1 cellular context compared by ENCODE assay signal in the genomic region with DNA sequence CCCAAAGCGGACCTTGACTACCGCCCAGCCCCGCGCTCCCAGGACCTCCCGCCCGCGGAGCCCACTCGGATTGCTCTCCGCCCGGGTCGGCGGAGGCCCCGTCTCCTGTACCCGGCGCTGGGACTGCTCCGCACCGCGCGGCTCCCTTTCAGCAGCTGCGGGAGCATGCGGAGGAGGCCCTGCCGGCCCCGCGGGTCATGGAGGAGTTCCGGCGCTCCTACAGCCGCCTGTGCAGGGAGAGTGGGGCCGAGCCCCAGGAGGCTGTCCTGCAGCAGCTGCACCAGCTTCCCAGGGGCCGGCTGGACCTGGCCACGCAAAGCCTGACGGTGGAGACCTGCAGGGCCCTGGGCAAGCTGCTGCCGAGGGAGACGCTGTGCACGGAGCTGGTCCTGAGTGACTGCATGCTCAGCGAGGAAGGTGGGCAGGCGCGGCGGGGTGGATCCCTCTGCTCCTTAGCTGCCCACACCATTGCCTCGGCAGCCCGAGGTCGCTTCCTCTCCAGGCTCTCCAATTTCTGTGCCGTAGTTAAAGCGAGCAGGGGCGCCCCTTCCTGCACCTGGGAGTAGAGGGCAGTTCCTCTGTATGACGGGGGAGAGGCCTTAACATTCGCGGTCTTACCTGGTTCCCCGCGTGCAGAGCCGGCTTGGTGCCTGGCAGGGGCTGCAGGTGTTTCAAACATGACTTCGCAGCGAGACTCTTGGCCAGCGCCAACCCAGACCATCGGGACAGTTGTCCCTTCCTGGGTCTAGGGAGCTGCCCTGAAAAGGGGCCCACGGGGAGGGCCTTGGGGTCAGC.
TF ChIP-seq lines count a peak whose summit lies in the region.

No MANE protein-coding gene starts in this region.

TF ChIP-seq in HepG2, 621 proteins besides CTCF, POLR2A, EP300 and RAD21 (continued from another document and continues in another):
- TF ChIP-seq, protein P1, sequence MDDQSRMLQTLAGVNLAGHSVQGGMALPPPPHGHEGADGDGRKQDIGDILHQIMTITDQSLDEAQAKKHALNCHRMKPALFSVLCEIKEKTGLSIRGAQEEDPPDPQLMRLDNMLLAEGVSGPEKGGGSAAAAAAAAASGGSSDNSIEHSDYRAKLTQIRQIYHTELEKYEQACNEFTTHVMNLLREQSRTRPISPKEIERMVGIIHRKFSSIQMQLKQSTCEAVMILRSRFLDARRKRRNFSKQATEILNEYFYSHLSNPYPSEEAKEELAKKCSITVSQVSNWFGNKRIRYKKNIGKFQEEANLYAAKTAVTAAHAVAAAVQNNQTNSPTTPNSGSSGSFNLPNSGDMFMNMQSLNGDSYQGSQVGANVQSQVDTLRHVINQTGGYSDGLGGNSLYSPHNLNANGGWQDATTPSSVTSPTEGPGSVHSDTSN (CRISPR knock-in tag; IDR thresholded peaks at IDR 0.05; ENCODE audit: borderline replicate concordance): no peak
- TF ChIP-seq, protein P2, sequence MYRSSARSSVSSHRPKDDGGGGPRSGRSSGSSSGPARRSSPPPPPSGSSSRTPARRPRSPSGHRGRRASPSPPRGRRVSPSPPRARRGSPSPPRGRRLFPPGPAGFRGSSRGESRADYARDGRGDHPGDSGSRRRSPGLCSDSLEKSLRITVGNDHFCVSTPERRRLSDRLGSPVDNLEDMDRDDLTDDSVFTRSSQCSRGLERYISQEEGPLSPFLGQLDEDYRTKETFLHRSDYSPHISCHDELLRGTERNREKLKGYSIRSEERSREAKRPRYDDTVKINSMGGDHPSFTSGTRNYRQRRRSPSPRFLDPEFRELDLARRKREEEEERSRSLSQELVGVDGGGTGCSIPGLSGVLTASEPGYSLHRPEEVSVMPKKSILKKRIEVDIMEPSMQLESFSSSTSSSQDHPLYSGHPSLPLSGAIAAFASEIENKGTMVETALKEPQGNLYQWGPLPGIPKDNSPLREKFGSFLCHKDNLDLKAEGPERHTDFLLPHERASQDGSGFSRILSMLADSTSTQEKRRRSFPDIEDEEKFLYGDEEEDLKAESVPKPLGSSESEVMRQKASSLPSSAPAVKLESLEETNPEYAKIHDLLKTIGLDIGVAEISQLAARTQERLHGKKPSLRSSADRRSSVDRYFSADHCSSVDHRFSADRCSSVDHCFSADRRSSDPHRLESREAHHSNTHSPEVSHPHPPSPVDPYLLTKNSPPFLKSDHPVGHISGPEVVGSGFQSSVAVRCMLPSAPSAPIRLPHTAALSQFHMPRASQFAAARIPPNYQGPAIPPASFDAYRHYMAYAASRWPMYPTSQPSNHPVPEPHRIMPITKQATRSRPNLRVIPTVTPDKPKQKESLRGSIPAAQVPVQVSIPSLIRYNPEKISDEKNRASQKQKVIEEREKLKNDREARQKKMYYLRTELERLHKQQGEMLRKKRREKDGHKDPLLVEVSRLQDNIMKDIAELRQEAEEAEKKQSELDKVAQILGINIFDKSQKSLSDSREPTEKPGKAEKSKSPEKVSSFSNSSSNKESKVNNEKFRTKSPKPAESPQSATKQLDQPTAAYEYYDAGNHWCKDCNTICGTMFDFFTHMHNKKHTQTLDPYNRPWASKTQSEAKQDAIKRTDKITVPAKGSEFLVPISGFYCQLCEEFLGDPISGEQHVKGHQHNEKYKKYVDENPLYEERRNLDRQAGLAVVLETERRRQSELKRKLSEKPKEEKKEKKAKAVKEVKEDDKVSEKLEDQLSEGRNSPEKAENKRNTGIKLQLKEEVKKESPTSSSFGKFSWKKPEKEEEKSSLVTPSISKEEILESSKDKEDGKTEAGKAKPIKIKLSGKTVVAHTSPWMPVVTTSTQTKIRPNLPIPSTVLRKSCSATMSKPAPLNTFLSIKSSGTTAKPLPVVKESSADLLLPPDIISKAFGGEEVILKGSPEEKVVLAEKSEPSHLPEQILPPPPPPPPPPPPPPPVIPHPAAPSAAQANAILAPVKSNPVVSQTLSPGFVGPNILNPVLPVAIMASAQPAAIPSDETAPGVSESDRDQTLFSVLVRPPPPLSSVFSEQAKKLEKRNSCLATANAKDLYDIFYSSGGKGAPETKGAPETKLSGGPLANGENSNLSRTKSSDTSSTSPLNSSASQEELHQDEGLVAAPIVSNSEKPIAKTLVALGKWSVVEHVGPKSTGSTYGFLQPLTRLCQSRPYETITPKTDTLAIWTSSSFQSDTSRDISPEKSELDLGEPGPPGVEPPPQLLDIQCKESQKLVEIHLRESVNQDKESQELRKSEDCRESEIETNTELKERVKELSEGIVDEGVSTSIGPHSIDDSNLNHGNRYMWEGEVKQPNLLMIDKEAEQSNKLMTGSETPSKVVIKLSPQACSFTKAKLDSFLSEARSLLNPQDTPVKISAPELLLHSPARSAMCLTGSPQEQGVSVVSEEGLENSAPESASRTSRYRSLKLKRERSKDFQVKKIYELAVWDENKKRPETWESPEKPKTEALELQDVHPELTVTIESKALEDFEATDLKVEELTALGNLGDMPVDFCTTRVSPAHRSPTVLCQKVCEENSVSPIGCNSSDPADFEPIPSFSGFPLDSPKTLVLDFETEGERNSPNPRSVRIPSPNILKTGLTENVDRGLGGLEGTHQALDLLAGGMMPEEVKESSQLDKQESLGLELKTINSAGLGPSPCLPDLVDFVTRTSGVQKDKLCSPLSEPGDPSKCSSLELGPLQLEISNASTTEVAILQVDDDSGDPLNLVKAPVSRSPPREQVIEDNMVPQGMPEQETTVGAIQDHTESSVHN (CRISPR knock-in tag; IDR thresholded peaks at IDR 0.05): peak; percentile 48; the same call in 1 of the 2 replicates
- TF ChIP-seq ZNF367 (CRISPR knock-in tag; IDR thresholded peaks at IDR 0.05; ENCODE audit: borderline replicate concordance) (no peak), HNF4G (IDR thresholded peaks at IDR 0.05; ENCODE audit: borderline replicate concordance, low read depth, low read length) (no peak), HNF4G (CRISPR knock-in tag; IDR thresholded peaks at IDR 0.05; ENCODE audit: borderline replicate concordance, low read depth) (no peak), JUNB (CRISPR knock-in tag; IDR thresholded peaks at IDR 0.05; ENCODE audit: borderline replicate concordance) (no peak), ZNF326 (CRISPR knock-in tag; IDR thresholded peaks at IDR 0.05; ENCODE audit: borderline replicate concordance) (no peak), ZNF274 (CRISPR knock-in tag; IDR thresholded peaks at IDR 0.05) (peak; percentile 32), ZNF101 (CRISPR knock-in tag; IDR thresholded peaks at IDR 0.05; ENCODE audit: borderline replicate concordance, low read depth) (no peak), RARA (CRISPR knock-in tag; IDR thresholded peaks at IDR 0.05) (no peak), DNMT3B (CRISPR knock-in tag; conservative IDR thresholded peaks at IDR 0.05) (no peak), TMF1 (CRISPR knock-in tag; IDR thresholded peaks at IDR 0.05; ENCODE audit: low read depth) (peak; percentile 78), IKZF1 (IDR thresholded peaks at IDR 0.05) (no peak), MLX (CRISPR knock-in tag; IDR thresholded peaks at IDR 0.05) (no peak), ZNF687 (CRISPR knock-in tag; IDR thresholded peaks at IDR 0.05) (peak; percentile 77), SYNCRIP (IDR thresholded peaks at IDR 0.05; ENCODE audit: insufficient read depth, low read depth, low read length) (no peak), TGIF2 (CRISPR knock-in tag; IDR thresholded peaks at IDR 0.05) (peak; percentile 74; the same call in 1 of the 2 replicates), ZNF83 (CRISPR knock-in tag; IDR thresholded peaks at IDR 0.05; ENCODE audit: borderline replicate concordance) (peak; percentile 15; the same call in 1 of the 2 replicates), ZNF296 (CRISPR knock-in tag; conservative IDR thresholded peaks at IDR 0.05) (0 out of 2 replicates have a peak, but pooled peaks have one; percentile 69), REL (CRISPR knock-in tag; conservative IDR thresholded peaks at IDR 0.05) (peak; percentile 88; the same call in 1 of the 2 replicates), FOXO4 (CRISPR knock-in tag; conservative IDR thresholded peaks at IDR 0.05) (peak; percentile 98; the same call in 1 of the 2 replicates), PHF8 (CRISPR knock-in tag; IDR thresholded peaks at IDR 0.05) (peak; percentile 74), YY1 (IDR thresholded peaks at IDR 0.05; ENCODE audit: insufficient read depth, insufficient replicate concordance, low read depth, low read length) (no peak), ATF7-NPFF (CRISPR knock-in tag; IDR thresholded peaks at IDR 0.05; ENCODE audit: low read depth) (peak; percentile 56; the same call in 1 of the 2 replicates), ZMYM2 (CRISPR knock-in tag; IDR thresholded peaks at IDR 0.05) (no peak), ARID2 (CRISPR knock-in tag; IDR thresholded peaks at IDR 0.05; ENCODE audit: borderline replicate concordance) (peak; percentile 96), SSRP1 (CRISPR knock-in tag; IDR thresholded peaks at IDR 0.05) (peak; percentile 58; the same call in 1 of the 2 replicates), RXRA (CRISPR knock-in tag; IDR thresholded peaks at IDR 0.05) (peak; percentile 22; the same call in 1 of the 2 replicates), ZSCAN22 (CRISPR knock-in tag; IDR thresholded peaks at IDR 0.05) (0 out of 2 replicates have a peak, but pooled peaks have one; percentile 36), MED8 (CRISPR knock-in tag; IDR thresholded peaks at IDR 0.05; ENCODE audit: insufficient replicate concordance) (no peak), U2AF1 (optimal IDR thresholded peaks at IDR 0.05; ENCODE audit: low read depth, low read length) (peak; percentile 93), RBFOX2 (IDR thresholded peaks at IDR 0.05; ENCODE audit: low read depth, low read length) (peak; percentile 79), KDM4B (CRISPR knock-in tag; IDR thresholded peaks at IDR 0.05) (0 out of 2 replicates have a peak, but pooled peaks have one; percentile 6), ZBTB39 (CRISPR knock-in tag; IDR thresholded peaks at IDR 0.05) (no peak), SALL1 (CRISPR knock-in tag; IDR thresholded peaks at IDR 0.05) (0 out of 2 replicates have a peak, but pooled peaks have one; percentile 32), ZNF773 (CRISPR knock-in tag; IDR thresholded peaks at IDR 0.05; ENCODE audit: borderline replicate concordance) (peak; percentile 42; the same call in 1 of the 2 replicates)
- TF ChIP-seq, protein P3, sequence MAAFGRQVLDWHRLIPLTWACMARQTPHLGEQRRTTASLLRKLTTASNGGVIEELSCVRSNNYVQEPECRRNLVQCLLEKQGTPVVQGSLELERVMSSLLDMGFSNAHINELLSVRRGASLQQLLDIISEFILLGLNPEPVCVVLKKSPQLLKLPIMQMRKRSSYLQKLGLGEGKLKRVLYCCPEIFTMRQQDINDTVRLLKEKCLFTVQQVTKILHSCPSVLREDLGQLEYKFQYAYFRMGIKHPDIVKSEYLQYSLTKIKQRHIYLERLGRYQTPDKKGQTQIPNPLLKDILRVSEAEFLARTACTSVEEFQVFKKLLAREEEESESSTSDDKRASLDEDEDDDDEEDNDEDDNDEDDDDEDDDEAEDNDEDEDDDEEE (CRISPR knock-in tag; IDR thresholded peaks at IDR 0.05): peak; percentile 85; the same call in 1 of the 2 replicates
- TF ChIP-seq, protein P4, sequence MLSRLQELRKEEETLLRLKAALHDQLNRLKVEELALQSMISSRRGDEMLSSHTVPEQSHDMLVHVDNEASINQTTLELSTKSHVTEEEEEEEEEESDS (CRISPR knock-in tag; IDR thresholded peaks at IDR 0.05; ENCODE audit: borderline replicate concordance): no peak
